Comparison of ENCODE assay signal across 24 cellular contexts in genomic region chr21:27740084-27740483, GRCh38.
DNase-seq lines count a peak whose midpoint lies in the region; ATAC-seq, FAIRE-seq and TF ChIP-seq lines count a peak whose summit lies in the region.
"Had no signal": no experiment of that assay in that cellular context is flagged by ENCODE, and none has a peak within 500 bp of the region (broad histone marks: within the 10 kb centered on the region; RNA-seq: fewer than 3 reads in every experiment).

No MANE protein-coding gene starts in this region.

- TF ChIP-seq POLR2A in H54 (IDR thresholded peaks at IDR 0.05; ENCODE audit: low read depth, low read length) (no peak), suprapubic skin (IDR thresholded peaks at IDR 0.05) (no peak)

- peaks cover 4% of the 10 kb centered on the region; the same call in 1 of the 3 replicates for H3K36me3 Mint-ChIP-seq in GM23338 (ENCODE audit: low read depth)
- H3K36me3 Mint-ChIP-seq: CD8-positive, alpha-beta T cell had no signal

- H3K9me3 Mint-ChIP-seq in GM23338: peaks cover 25% of the 10 kb centered on the region

- H3K4me3 Mint-ChIP-seq in GM23338: no peak overlapping the region
- H3K4me3 Mint-ChIP-seq: B cell; CD8-positive, alpha-beta T cell had no signal

- no peaks in the 10 kb centered on the region for H3K9me3 ChIP-seq in mammary epithelial cell (replicated peaks; ENCODE audit: insufficient read depth, low read length)
- H3K9me3 ChIP-seq in HAP-1: no peaks in the 10 kb centered on the region
- H3K9me3 ChIP-seq in suprapubic skin: no peaks in the 10 kb centered on the region

- no peak for ATAC-seq in GM23338
- ATAC-seq: CD8-positive, alpha-beta T cell; K562 had no signal

- H3K9ac ChIP-seq in mammary epithelial cell (ENCODE audit: insufficient read depth, low read length): no peak overlapping the region

- TF ChIP-seq EP300 in suprapubic skin (IDR thresholded peaks at IDR 0.05): no peak

- no peaks in the 10 kb centered on the region for H3K79me2 ChIP-seq in GM23338 (replicated peaks; ENCODE audit: insufficient read depth)
- H3K79me2 ChIP-seq in mammary epithelial cell (ENCODE audit: insufficient read depth, low read length): no peaks in the 10 kb centered on the region

- H3K27me3 Mint-ChIP-seq in GM23338 (ENCODE audit: insufficient read depth, low read depth, poor library complexity): no peaks in the 10 kb centered on the region
- H3K27me3 Mint-ChIP-seq: B cell had no signal

- DNase-seq in GM23338 (ENCODE audit: low spot score) (peak; percentile 5), H54 (ENCODE audit: insufficient read length, low spot score) (no peak), mammary epithelial cell (no peak), myocyte (ENCODE audit: low read depth) (peak; percentile 5), HAP-1 (ENCODE audit: low spot score in 2 of 2) (no peak), suprapubic skin (ENCODE audit: low spot score in 2 of 2) (no peak), NCI-H446 (lab: John Stamatoyannopoulos, UW) (no peak)
- DNase-seq: CD8-positive, alpha-beta T cell; DMS 273 treated with DMSO at 0.1 percent for 48 hours; DMS79 treated with DMSO at 0.1 percent for 48 hours; GF-D8; HCEC 1CT; Kasumi-1; NCI-H1105 treated with DMSO at 0.1 percent for 48 hours; NCI-H146; NCI-H1930; NCI-H526 treated with DMSO at 0.1 percent for 48 hours; RPMI8226; SHP77 treated with DMSO at 0.1 percent for 48 hours had no signal

- H3K36me3 ChIP-seq in GM23338 (ENCODE audit: insufficient read depth) (no peaks in the 10 kb centered on the region), mammary epithelial cell (ENCODE audit: insufficient read depth, low read length) (no peaks in the 10 kb centered on the region), HAP-1 (replicated peaks) (no peaks in the 10 kb centered on the region), suprapubic skin (no peaks in the 10 kb centered on the region)

- intact Hi-C loops in mammary epithelial cell (cut with micrococcal nuclease): no loop called here

- 7% methylated on average over 5 of the region's 5 CpGs for WGBS in mammary epithelial cell (ENCODE audit: low coverage, missing lambda C conversion rate)
- WGBS in suprapubic skin: 44% methylated on average over 5 of the region's 5 CpGs

- BruUV-seq in mammary epithelial cell (replicated peaks; lab: Mats Ljungman, UMichigan): no TSS peak

- H3K27ac ChIP-seq in GM23338 (ENCODE audit: low read depth) (no peak overlapping the region), mammary epithelial cell (ENCODE audit: insufficient read depth, low read depth, low read length) (no peak overlapping the region), suprapubic skin (no peak overlapping the region)
- H3K27ac ChIP-seq: C4-2B had no signal

- CTCF ChIA-PET in mammary epithelial cell (lab: Charles Lee; ENCODE audit: low non-redundant PET): no interaction called here

- H4K20me1 ChIP-seq in GM23338 (replicated peaks; ENCODE audit: insufficient read depth) (no peaks in the 10 kb centered on the region), mammary epithelial cell (ENCODE audit: insufficient read depth, low read length) (no peaks in the 10 kb centered on the region)

- no peaks in the 10 kb centered on the region for H3K27me3 ChIP-seq in GM23338 (ENCODE audit: insufficient read depth)
- no peaks in the 10 kb centered on the region for H3K27me3 ChIP-seq in mammary epithelial cell (ENCODE audit: insufficient read depth, low read length)
- H3K27me3 ChIP-seq in HAP-1 (ENCODE audit: low read depth): no peaks in the 10 kb centered on the region
- no peaks in the 10 kb centered on the region for H3K27me3 ChIP-seq in suprapubic skin

- no peaks in the 10 kb centered on the region for H3K4me1 Mint-ChIP-seq in GM23338
- H3K4me1 Mint-ChIP-seq: B cell had no signal

- H3K4me2 ChIP-seq in GM23338 (no peak overlapping the region), mammary epithelial cell (ENCODE audit: insufficient read depth, low read depth, low read length) (peak overlapping the region; percentile 22)

- no peak overlapping the region for H3K4me3 ChIP-seq in GM23338
- H3K4me3 ChIP-seq in mammary epithelial cell (replicated peaks in 1 of 3; ENCODE audit: insufficient read depth in 1 of 3, low read depth in 2 of 3, low read length in 3 of 3): no peak overlapping the region
- H3K4me3 ChIP-seq in HAP-1: no peak overlapping the region
- no peak overlapping the region for H3K4me3 ChIP-seq in suprapubic skin
- H3K4me3 ChIP-seq: K562 had no signal

- TF ChIP-seq CTCF in GM23338 (conservative IDR thresholded peaks at IDR 0.05; ENCODE audit: low read depth in 2 of 2) (no peak), mammary epithelial cell (conservative IDR thresholded peaks at IDR 0.05 in 1 of 2, IDR thresholded peaks at IDR 0.05 in 1 of 2; ENCODE audit: extremely low read depth in 1 of 2, insufficient read depth in 1 of 2, low read depth in 1 of 2, low read length in 2 of 2) (no peak), suprapubic skin (IDR thresholded peaks at IDR 0.05) (no peak)

- peak; percentile 11 for FAIRE-seq in H54 (lab: Jason Lieb, UNC)
- FAIRE-seq: GM12891, HTR-8/SVneo, K562 had no signal

- H2AFZ ChIP-seq in GM23338 (peak overlapping the region; percentile 4; the same call in 1 of the 2 replicates), mammary epithelial cell (ENCODE audit: low read depth, low read length) (peak overlapping the region; percentile 81)

- H3K4me1 ChIP-seq in GM23338 (ENCODE audit: insufficient read depth) (peaks cover 6% of the 10 kb centered on the region; the same call in 1 of the 2 replicates), mammary epithelial cell (ENCODE audit: insufficient read depth, low read length) (peaks cover 5% of the 10 kb centered on the region), HAP-1 (no peaks in the 10 kb centered on the region), suprapubic skin (no peaks in the 10 kb centered on the region)

- H3K27ac Mint-ChIP-seq in GM23338: no peak overlapping the region
- H3K27ac Mint-ChIP-seq: B cell; CD8-positive, alpha-beta T cell had no signal

- 0 out of 2 replicates have a peak, but pooled peaks cover 20% of the 10 kb centered on the region for H3K9me2 ChIP-seq in GM23338 (ENCODE audit: insufficient read depth)

- H3F3A ChIP-seq in GM23338 (replicated peaks; ENCODE audit: low read depth): no peaks in the 10 kb centered on the region

- dilution Hi-C loops in mammary epithelial cell (cut with HindIII; ENCODE audit: low sequenced_read_pairs): no loop called here

- in situ Hi-C loops in mammary epithelial cell (cut with MboI; ENCODE audit: low sequenced_read_pairs in 2 of 2): no loop called here
- in situ Hi-C loops in HAP-1 (cut with MboI; ENCODE audit: low sequenced_read_pairs): no loop called here

TF ChIP-seq in GM23338, 12 proteins besides CTCF, POLR2A, EP300 and RAD21 (continues in another document):
- no peak for TF ChIP-seq ZNF462 (CRISPR knock-in tag; IDR thresholded peaks at IDR 0.05)
- no peak for TF ChIP-seq CREB1 (CRISPR knock-in tag; IDR thresholded peaks at IDR 0.05; ENCODE audit: low read depth)

Comparison
In these comparisons a context has a peak if more than half of its experiments do, and no peak if none do; other contexts are left out.
1. DNase-seq: peak in GM23338 (single experiment) and myocyte (single experiment); none in H54 (single experiment), mammary epithelial cell (single experiment), HAP-1 (0 of 2), suprapubic skin (0 of 2) and NCI-H446 (0 of 2).